ENCODE assay signal across 14 cellular contexts in genomic region chr2:228446732-228447131, GRCh38.
DNase-seq lines count a peak whose midpoint lies in the region; ATAC-seq and TF ChIP-seq lines count a peak whose summit lies in the region.
"Had no signal": no experiment of that assay in that cellular context is flagged by ENCODE, and none has a peak within 500 bp of the region (broad histone marks: within the 10 kb centered on the region; RNA-seq: fewer than 3 reads in every experiment).

No MANE protein-coding gene starts in this region.

- H3K36me3 Mint-ChIP-seq in effector memory CD8-positive, alpha-beta T cell (ENCODE audit: insufficient read depth) = no peaks in the 10 kb centered on the region

- in situ Hi-C loops in astrocyte of the spinal cord (cut with HindIII; ENCODE audit: low sequenced_read_pairs) = no loop called here

- H3K27ac Mint-ChIP-seq in effector memory CD8-positive, alpha-beta T cell = no peak overlapping the region
- H3K27ac Mint-ChIP-seq: activated CD4-positive, alpha-beta T cell treated with anti-CD3 and anti-CD28 coated beads for 36 hours; stimulated activated naive CD8-positive, alpha-beta T cell treated with anti-CD3 and anti-CD28 coated beads, Interleukin-15, Interleukin-2, amounts not matched to agents 100 ng/mL and 50 ng/mL, for 24 hours had no signal

- DNase-seq in NCI-H1436 (lab: John Stamatoyannopoulos, UW) (peak; percentile 14), NCI-H1436 treated with DMSO at 0.1 percent for 48 hours (lab: John Stamatoyannopoulos, UW) (no peak), NCI-H2107 (lab: John Stamatoyannopoulos, UW) (peak; percentile 80), astrocyte of the spinal cord (ENCODE audit: low read depth, low spot score) (peak; percentile 3), renal cortical epithelial cell (ENCODE audit: low read depth) (peak; percentile 56), NCI-H524 (lab: John Stamatoyannopoulos, UW) (no peak)
- no peak for DNase-seq in effector memory CD8-positive, alpha-beta T cell
- DNase-seq: 8988T; activated CD4-positive, alpha-beta T cell treated with anti-CD3 and anti-CD28 coated beads for 36 hours; DND-41; NCI-H524 treated with DMSO at 0.1 percent for 48 hours had no signal

- no peaks in the 10 kb centered on the region for H3K4me1 Mint-ChIP-seq in effector memory CD8-positive, alpha-beta T cell (ENCODE audit: low read depth in 2 of 2)
- H3K4me1 Mint-ChIP-seq: activated CD4-positive, alpha-beta T cell treated with anti-CD3 and anti-CD28 coated beads for 36 hours had no signal

- no peak for ATAC-seq in effector memory CD8-positive, alpha-beta T cell (replicated peaks)
- ATAC-seq in GM18520 (IDR thresholded peaks at IDR 0.05; ENCODE audit: unreplicated experiment) = no peak
- ATAC-seq: activated CD4-positive, alpha-beta T cell treated with anti-CD3 and anti-CD28 coated beads for 36 hours; SK-N-SH treated with all-trans-retinoic acid at 6 μM for 48 hours had no signal

- H3K4me3 Mint-ChIP-seq in effector memory CD8-positive, alpha-beta T cell = no peak overlapping the region
- H3K4me3 Mint-ChIP-seq: activated CD4-positive, alpha-beta T cell treated with anti-CD3 and anti-CD28 coated beads for 36 hours; stimulated activated naive CD8-positive, alpha-beta T cell treated with anti-CD3 and anti-CD28 coated beads, Interleukin-15, Interleukin-2, amounts not matched to agents 100 ng/mL and 50 ng/mL, for 24 hours had no signal

- no peaks in the 10 kb centered on the region for H3K9me3 Mint-ChIP-seq in effector memory CD8-positive, alpha-beta T cell

- TF ChIP-seq CTCF in astrocyte of the spinal cord (IDR thresholded peaks at IDR 0.05; ENCODE audit: low read depth, low read length) = no peak

- H3K27me3 Mint-ChIP-seq in effector memory CD8-positive, alpha-beta T cell = no peaks in the 10 kb centered on the region
- H3K27me3 Mint-ChIP-seq: activated CD4-positive, alpha-beta T cell treated with anti-CD3 and anti-CD28 coated beads for 36 hours; stimulated activated naive CD8-positive, alpha-beta T cell treated with anti-CD3 and anti-CD28 coated beads, Interleukin-15, Interleukin-2, amounts not matched to agents 100 ng/mL and 50 ng/mL, for 24 hours had no signal

- no peak overlapping the region for H3K4me3 ChIP-seq in astrocyte of the spinal cord (ENCODE audit: low read depth, low read length)

Comparison
In these comparisons a context has a peak if more than half of its experiments do, and no peak if none do; other contexts are left out.
1. DNase-seq: peak in NCI-H1436 (single experiment), NCI-H2107 (single experiment), astrocyte of the spinal cord (single experiment) and renal cortical epithelial cell (single experiment); none in NCI-H1436 treated with DMSO at 0.1 percent for 48 hours (single experiment), effector memory CD8-positive, alpha-beta T cell (0 of 3) and NCI-H524 (0 of 2).